9 cellular contexts compared by ENCODE assay signal in genomic region chr7:157009778-157010587, GRCh38. TPM values are rescaled to one million over a fixed set of nuclear protein-coding genes. Genes with fewer than 3 reads are reported as not detected.
DNase-seq lines count a peak whose midpoint lies in the region; ATAC-seq, FAIRE-seq and TF ChIP-seq lines count a peak whose summit lies in the region.
"Had no signal": no experiment of that assay in that cellular context is flagged by ENCODE, and none has a peak within 500 bp of the region (broad histone marks: within the 10 kb centered on the region; RNA-seq: fewer than 3 reads in every experiment).

No MANE protein-coding gene starts in this region.

- ATAC-seq in GM18502 (IDR thresholded peaks at IDR 0.05; ENCODE audit: poor library complexity, unreplicated experiment) (peak; percentile 47), GM21619 (IDR thresholded peaks at IDR 0.05; ENCODE audit: unreplicated experiment) (peak; percentile 29)

- no peaks in the 10 kb centered on the region for H3K9me3 ChIP-seq in esophagus (ENCODE audit: control insufficient read depth in 2 of 2, insufficient read depth in 1 of 2, low read depth in 1 of 2, low read length in 1 of 2)
- no peaks in the 10 kb centered on the region for H3K9me3 ChIP-seq in CD8-positive, alpha-beta memory T cell (ENCODE audit: low read length)

- peak overlapping the region; percentile 99 for H3K9ac ChIP-seq in KMS-11

- CTCF ChIA-PET in CD8-positive, alpha-beta memory T cell (lab: Charles Lee), result no interaction called here

- H2AFZ ChIP-seq in KMS-11 (ENCODE audit: low read depth), result peak overlapping the region; percentile 56

- no peaks in the 10 kb centered on the region for H3K9me3 Mint-ChIP-seq in CD8-positive, alpha-beta memory T cell

- peaks cover 7% of the 10 kb centered on the region; the same call in 1 of the 2 replicates for H3K36me3 ChIP-seq in KMS-11 (ENCODE audit: insufficient read depth)
- no peaks in the 10 kb centered on the region for H3K36me3 ChIP-seq in esophagus (ENCODE audit: control insufficient read depth in 2 of 2, insufficient read depth in 2 of 2, low read length in 1 of 2)
- no peaks in the 10 kb centered on the region for H3K36me3 ChIP-seq in CD8-positive, alpha-beta memory T cell (ENCODE audit: insufficient read depth, low read length)

- TF ChIP-seq POLR2A in H54 (IDR thresholded peaks at IDR 0.05; ENCODE audit: low read depth, low read length), result no peak

- peaks cover 0 to 5% (median 0%) of the 10 kb centered on the region in 3 donors for H3K36me3 Mint-ChIP-seq in CD8-positive, alpha-beta memory T cell

- H3K27ac Mint-ChIP-seq in CD8-positive, alpha-beta memory T cell, result no peak overlapping the region

- DNase-seq in skeletal muscle cell (ENCODE audit: low read depth) (no peak), H54 (ENCODE audit: insufficient read length, low spot score) (no peak), SHP77 (lab: John Stamatoyannopoulos, UW) (no peak)
- DNase-seq in CD8-positive, alpha-beta memory T cell, result no peak

- H3K4me1 ChIP-seq in KMS-11 (ENCODE audit: low read depth, poor library complexity, severe bottlenecking) (peaks cover 45% of the 10 kb centered on the region), esophagus (ENCODE audit: control insufficient read depth in 2 of 2, insufficient read depth in 2 of 2, low read length in 1 of 2) (peaks cover 5 to 14% of the 10 kb centered on the region in 2 donors)
- peaks cover 9% of the 10 kb centered on the region for H3K4me1 ChIP-seq in CD8-positive, alpha-beta memory T cell (ENCODE audit: insufficient read depth, low read length)

- H3K27me3 ChIP-seq in KMS-11 (ENCODE audit: insufficient read depth, low read depth) (no peaks in the 10 kb centered on the region), esophagus (ENCODE audit: control insufficient read depth in 1 of 2, insufficient read depth in 2 of 2, low read length in 2 of 2) (peaks cover 3 to 30% of the 10 kb centered on the region in 2 donors)
- peaks cover 50% of the 10 kb centered on the region for H3K27me3 ChIP-seq in CD8-positive, alpha-beta memory T cell (ENCODE audit: insufficient read depth, low read length, poor library complexity, severe bottlenecking)

- H3K4me2 ChIP-seq in KMS-11, result peak overlapping the region; percentile 66; the same call in 1 of the 2 replicates

- no peak overlapping the region for H3K4me3 ChIP-seq in KMS-11 (IDR thresholded peaks at IDR 0.05; ENCODE audit: insufficient read depth, low read depth, low read length)
- peak overlapping the region; percentile 57 to 65 for H3K4me3 ChIP-seq in esophagus (ENCODE audit: low read depth in 1 of 2, low read length in 2 of 2)
- peak overlapping the region; percentile 35 for H3K4me3 ChIP-seq in skeletal muscle cell (ENCODE audit: low read depth, low read length)
- H3K4me3 ChIP-seq in CD8-positive, alpha-beta memory T cell (ENCODE audit: low read length), result no peak overlapping the region

- FAIRE-seq in H54 (lab: Jason Lieb, UNC), result no peak
- FAIRE-seq: TTC549 had no signal

- peaks cover 83% of the 10 kb centered on the region for H3K79me2 ChIP-seq in KMS-11 (ENCODE audit: insufficient read depth, low read depth)

- POLR2A ChIA-PET in CD8-positive, alpha-beta memory T cell (lab: Charles Lee), result no interaction called here

- H3K4me3 Mint-ChIP-seq in CD8-positive, alpha-beta memory T cell, result peak overlapping the region in 2 of 7 donors; percentile 49 to 52

- no peaks in the 10 kb centered on the region for H4K20me1 ChIP-seq in KMS-11 (ENCODE audit: insufficient read depth)

- TF ChIP-seq CTCF in KMS-11 (conservative IDR thresholded peaks at IDR 0.05; ENCODE audit: low read depth, low read length), result no peak

- 1% methylated on average over 72 to 130 of the region's 130 CpGs for WGBS in esophagus, 2 donors

- H3K4me1 Mint-ChIP-seq in CD8-positive, alpha-beta memory T cell, result peaks cover 9 to 24% (median 10%) of the 10 kb centered on the region in 3 donors

- H3K27ac ChIP-seq in KMS-11 (peak overlapping the region; percentile 92), esophagus (ENCODE audit: low read depth in 2 of 2, low read length in 1 of 2) (no peak overlapping the region)
- H3K27ac ChIP-seq in CD8-positive, alpha-beta memory T cell (ENCODE audit: low read depth, low read length), result no peak overlapping the region

- peaks cover 53 to 71% of the 10 kb centered on the region in 2 donors for H3K27me3 Mint-ChIP-seq in CD8-positive, alpha-beta memory T cell

RNA-seq across cellular contexts. Expression of gene MNX1, which starts 0.5 kb away (rescaled TPM):
- under 1 TPM; 0.06 to 0.08 TPM for polyA plus RNA-seq in esophagus
- total RNA-seq in CD8-positive, alpha-beta memory T cell, result not detected
- not detected for polyA plus RNA-seq in CD8-positive, alpha-beta memory T cell

Comparison
In these comparisons a context has a peak if more than half of its experiments do, and no peak if none do; other contexts are left out.
1. H3K4me3 ChIP-seq: peak in esophagus (2 of 2) and skeletal muscle cell (single experiment); none in KMS-11 (single experiment) and CD8-positive, alpha-beta memory T cell (single experiment).